In the genomic region with DNA sequence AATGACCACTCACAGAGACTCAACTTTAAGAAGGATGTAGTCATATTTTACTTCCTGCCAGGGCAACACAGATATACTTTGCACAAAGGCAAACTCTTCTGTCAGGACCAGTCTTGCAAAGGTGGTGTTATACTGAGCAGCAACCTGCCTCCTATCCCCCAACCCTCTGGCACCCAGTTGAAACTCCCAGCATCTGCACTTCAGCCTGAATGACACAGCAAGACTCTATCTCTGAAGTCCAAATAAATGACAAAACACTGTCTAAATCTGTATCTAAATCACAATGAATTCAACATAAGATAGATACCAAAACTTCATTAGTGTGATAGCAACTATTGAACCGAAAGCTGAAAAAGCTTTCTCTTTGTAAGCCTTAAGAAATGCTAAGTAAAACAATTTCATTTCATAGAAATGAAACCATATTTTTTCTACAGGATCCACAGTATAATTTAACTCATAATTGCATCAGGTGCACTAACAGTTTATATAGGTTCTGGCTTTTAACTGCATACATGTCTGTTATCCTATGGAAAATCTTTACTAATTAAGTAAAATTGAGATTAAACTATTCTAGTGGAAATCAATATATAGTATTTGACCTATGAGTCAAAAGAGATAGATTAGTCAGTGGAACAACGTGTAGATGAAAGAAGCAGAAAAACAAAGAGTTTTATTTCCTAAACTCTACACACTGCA, we compare ENCODE assay signal across 3 cellular contexts.
TF ChIP-seq lines count a peak whose summit lies in the region.

No MANE protein-coding gene starts in this region.

TF ChIP-seq in GM23338, 12 proteins besides CTCF, POLR2A, EP300 and RAD21 (continued from another document and continues in another):
- TF ChIP-seq, protein P1, sequence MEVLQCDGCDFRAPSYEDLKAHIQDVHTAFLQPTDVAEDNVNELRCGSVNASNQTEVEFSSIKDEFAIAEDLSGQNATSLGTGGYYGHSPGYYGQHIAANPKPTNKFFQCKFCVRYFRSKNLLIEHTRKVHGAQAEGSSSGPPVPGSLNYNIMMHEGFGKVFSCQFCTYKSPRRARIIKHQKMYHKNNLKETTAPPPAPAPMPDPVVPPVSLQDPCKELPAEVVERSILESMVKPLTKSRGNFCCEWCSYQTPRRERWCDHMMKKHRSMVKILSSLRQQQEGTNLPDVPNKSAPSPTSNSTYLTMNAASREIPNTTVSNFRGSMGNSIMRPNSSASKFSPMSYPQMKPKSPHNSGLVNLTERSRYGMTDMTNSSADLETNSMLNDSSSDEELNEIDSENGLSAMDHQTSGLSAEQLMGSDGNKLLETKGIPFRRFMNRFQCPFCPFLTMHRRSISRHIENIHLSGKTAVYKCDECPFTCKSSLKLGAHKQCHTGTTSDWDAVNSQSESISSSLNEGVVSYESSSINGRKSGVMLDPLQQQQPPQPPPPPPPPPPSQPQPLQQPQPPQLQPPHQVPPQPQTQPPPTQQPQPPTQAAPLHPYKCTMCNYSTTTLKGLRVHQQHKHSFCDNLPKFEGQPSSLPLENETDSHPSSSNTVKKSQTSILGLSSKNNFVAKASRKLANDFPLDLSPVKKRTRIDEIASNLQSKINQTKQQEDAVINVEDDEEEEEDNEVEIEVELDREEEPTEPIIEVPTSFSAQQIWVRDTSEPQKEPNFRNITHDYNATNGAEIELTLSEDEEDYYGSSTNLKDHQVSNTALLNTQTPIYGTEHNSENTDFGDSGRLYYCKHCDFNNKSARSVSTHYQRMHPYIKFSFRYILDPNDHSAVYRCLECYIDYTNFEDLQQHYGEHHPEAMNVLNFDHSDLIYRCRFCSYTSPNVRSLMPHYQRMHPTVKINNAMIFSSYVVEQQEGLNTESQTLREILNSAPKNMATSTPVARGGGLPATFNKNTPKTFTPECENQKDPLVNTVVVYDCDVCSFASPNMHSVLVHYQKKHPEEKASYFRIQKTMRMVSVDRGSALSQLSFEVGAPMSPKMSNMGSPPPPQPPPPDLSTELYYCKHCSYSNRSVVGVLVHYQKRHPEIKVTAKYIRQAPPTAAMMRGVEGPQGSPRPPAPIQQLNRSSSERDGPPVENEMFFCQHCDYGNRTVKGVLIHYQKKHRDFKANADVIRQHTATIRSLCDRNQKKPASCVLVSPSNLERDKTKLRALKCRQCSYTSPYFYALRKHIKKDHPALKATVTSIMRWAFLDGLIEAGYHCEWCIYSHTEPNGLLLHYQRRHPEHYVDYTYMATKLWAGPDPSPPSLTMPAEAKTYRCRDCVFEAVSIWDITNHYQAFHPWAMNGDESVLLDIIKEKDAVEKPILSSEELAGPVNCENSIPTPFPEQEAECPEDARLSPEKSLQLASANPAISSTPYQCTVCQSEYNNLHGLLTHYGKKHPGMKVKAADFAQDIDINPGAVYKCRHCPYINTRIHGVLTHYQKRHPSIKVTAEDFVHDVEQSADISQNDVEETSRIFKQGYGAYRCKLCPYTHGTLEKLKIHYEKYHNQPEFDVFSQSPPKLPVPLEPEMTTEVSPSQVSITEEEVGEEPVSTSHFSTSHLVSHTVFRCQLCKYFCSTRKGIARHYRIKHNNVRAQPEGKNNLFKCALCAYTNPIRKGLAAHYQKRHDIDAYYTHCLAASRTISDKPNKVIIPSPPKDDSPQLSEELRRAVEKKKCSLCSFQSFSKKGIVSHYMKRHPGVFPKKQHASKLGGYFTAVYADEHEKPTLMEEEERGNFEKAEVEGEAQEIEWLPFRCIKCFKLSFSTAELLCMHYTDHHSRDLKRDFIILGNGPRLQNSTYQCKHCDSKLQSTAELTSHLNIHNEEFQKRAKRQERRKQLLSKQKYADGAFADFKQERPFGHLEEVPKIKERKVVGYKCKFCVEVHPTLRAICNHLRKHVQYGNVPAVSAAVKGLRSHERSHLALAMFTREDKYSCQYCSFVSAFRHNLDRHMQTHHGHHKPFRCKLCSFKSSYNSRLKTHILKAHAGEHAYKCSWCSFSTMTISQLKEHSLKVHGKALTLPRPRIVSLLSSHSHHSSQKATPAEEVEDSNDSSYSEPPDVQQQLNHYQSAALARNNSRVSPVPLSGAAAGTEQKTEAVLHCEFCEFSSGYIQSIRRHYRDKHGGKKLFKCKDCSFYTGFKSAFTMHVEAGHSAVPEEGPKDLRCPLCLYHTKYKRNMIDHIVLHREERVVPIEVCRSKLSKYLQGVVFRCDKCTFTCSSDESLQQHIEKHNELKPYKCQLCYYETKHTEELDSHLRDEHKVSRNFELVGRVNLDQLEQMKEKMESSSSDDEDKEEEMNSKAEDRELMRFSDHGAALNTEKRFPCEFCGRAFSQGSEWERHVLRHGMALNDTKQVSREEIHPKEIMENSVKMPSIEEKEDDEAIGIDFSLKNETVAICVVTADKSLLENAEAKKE (CRISPR knock-in tag; IDR thresholded peaks at IDR 0.05), result no peak
- TF ChIP-seq ZNF331 (CRISPR knock-in tag; IDR thresholded peaks at IDR 0.05; ENCODE audit: low read depth), result no peak

TF ChIP-seq in WTC11, 78 proteins besides CTCF, POLR2A, EP300 and RAD21 (continued from another document and continues in another):
- no peak for TF ChIP-seq ZNF425 (CRISPR knock-in tag; conservative IDR thresholded peaks at IDR 0.05)
- TF ChIP-seq ETV6 (CRISPR knock-in tag; IDR thresholded peaks at IDR 0.05), result no peak
- TF ChIP-seq, protein P2, sequence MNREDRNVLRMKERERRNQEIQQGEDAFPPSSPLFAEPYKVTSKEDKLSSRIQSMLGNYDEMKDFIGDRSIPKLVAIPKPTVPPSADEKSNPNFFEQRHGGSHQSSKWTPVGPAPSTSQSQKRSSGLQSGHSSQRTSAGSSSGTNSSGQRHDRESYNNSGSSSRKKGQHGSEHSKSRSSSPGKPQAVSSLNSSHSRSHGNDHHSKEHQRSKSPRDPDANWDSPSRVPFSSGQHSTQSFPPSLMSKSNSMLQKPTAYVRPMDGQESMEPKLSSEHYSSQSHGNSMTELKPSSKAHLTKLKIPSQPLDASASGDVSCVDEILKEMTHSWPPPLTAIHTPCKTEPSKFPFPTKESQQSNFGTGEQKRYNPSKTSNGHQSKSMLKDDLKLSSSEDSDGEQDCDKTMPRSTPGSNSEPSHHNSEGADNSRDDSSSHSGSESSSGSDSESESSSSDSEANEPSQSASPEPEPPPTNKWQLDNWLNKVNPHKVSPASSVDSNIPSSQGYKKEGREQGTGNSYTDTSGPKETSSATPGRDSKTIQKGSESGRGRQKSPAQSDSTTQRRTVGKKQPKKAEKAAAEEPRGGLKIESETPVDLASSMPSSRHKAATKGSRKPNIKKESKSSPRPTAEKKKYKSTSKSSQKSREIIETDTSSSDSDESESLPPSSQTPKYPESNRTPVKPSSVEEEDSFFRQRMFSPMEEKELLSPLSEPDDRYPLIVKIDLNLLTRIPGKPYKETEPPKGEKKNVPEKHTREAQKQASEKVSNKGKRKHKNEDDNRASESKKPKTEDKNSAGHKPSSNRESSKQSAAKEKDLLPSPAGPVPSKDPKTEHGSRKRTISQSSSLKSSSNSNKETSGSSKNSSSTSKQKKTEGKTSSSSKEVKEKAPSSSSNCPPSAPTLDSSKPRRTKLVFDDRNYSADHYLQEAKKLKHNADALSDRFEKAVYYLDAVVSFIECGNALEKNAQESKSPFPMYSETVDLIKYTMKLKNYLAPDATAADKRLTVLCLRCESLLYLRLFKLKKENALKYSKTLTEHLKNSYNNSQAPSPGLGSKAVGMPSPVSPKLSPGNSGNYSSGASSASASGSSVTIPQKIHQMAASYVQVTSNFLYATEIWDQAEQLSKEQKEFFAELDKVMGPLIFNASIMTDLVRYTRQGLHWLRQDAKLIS (CRISPR knock-in tag; IDR thresholded peaks at IDR 0.05; ENCODE audit: borderline replicate concordance), result no peak

TF ChIP-seq in endothelial cell of umbilical vein, 7 proteins besides CTCF, POLR2A, EP300 and RAD21 (continued from another document):
- TF ChIP-seq, protein P3, sequence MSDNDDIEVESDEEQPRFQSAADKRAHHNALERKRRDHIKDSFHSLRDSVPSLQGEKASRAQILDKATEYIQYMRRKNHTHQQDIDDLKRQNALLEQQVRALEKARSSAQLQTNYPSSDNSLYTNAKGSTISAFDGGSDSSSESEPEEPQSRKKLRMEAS (IDR thresholded peaks at IDR 0.05; ENCODE audit: insufficient read depth, insufficient read length), result no peak
- TF ChIP-seq GATA2 (IDR thresholded peaks at IDR 0.05; ENCODE audit: insufficient read depth, insufficient read length, low read depth, low read length), result no peak
- no peak for TF ChIP-seq MYC (IDR thresholded peaks at IDR 0.05; ENCODE audit: low read depth, low read length)
